ENCODE assay signal across 10 cellular contexts in the genomic region with DNA sequence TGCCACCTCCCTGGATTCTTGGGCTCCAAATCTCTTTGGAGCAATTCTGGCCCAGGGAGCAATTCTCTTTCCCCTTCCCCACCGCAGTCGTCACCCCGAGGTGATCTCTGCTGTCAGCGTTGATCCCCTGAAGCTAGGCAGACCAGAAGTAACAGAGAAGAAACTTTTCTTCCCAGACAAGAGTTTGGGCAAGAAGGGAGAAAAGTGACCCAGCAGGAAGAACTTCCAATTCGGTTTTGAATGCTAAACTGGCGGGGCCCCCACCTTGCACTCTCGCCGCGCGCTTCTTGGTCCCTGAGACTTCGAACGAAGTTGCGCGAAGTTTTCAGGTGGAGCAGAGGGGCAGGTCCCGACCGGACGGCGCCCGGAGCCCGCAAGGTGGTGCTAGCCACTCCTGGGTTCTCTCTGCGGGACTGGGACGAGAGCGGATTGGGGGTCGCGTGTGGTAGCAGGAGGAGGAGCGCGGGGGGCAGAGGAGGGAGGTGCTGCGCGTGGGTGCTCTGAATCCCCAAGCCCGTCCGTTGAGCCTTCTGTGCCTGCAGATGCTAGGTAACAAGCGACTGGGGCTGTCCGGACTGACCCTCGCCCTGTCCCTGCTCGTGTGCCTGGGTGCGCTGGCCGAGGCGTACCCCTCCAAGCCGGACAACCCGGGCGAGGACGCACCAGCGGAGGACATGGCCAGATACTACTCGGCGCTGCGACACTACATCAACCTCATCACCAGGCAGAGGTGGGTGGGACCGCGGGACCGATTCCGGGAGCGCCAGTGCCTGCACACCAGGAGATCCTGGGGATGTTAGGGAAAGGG. TPM values are rescaled to one million over a fixed set of nuclear protein-coding genes. Genes with fewer than 3 reads are reported as not detected.
DNase-seq lines count a peak whose midpoint lies in the region; ATAC-seq and TF ChIP-seq lines count a peak whose summit lies in the region.
"Had no signal": no experiment of that assay in that cellular context is flagged by ENCODE, and none has a peak within 500 bp of the region (broad histone marks: within the 10 kb centered on the region; RNA-seq: fewer than 3 reads in every experiment).

No MANE protein-coding gene starts in this region.

- no peak for ATAC-seq in effector memory CD8-positive, alpha-beta T cell (replicated peaks)
- no peak for ATAC-seq in HG03108 (IDR thresholded peaks at IDR 0.05; ENCODE audit: unreplicated experiment)

- no peak overlapping the region for H2AFZ ChIP-seq in parathyroid adenoma

- DNase-seq in D341Med (ENCODE audit: low spot score) = peak; percentile 30
- DNase-seq in effector memory CD8-positive, alpha-beta T cell = no peak
- no peak for DNase-seq in NCI-H748 (lab: John Stamatoyannopoulos, UW; ENCODE audit: unreplicated experiment)
- no peak for DNase-seq in NCI-H2171 (lab: John Stamatoyannopoulos, UW)
- DNase-seq in nucleus accumbens (lab: John Stamatoyannopoulos, UW) = no peak
- DNase-seq: NCI-H2081 had no signal

- H3K4me1 Mint-ChIP-seq in effector memory CD8-positive, alpha-beta T cell (ENCODE audit: low read depth in 2 of 2) = peaks cover 3 to 9% of the 10 kb centered on the region in 2 donors

- H3K36me3 Mint-ChIP-seq in effector memory CD8-positive, alpha-beta T cell (ENCODE audit: insufficient read depth) = no peaks in the 10 kb centered on the region

- no peaks in the 10 kb centered on the region for H3K9me3 Mint-ChIP-seq in effector memory CD8-positive, alpha-beta T cell

- peak overlapping the region; percentile 35 for H3K4me2 ChIP-seq in parathyroid adenoma (ENCODE audit: low read length)

- H3K36me3 ChIP-seq in HUES64 (ENCODE audit: insufficient read depth, low read length) = no peaks in the 10 kb centered on the region
- no peaks in the 10 kb centered on the region for H3K36me3 ChIP-seq in parathyroid adenoma (ENCODE audit: control insufficient read depth, insufficient read depth, low read length)

- H3K27ac Mint-ChIP-seq in effector memory CD8-positive, alpha-beta T cell = no peak overlapping the region

- H3K27ac ChIP-seq in HUES64 (ENCODE audit: low read depth, low read length) (no peak overlapping the region), parathyroid adenoma (no peak overlapping the region)
- H3K27ac ChIP-seq: HL-60 had no signal

- peak overlapping the region; percentile 39 to 67 for H3K4me3 Mint-ChIP-seq in effector memory CD8-positive, alpha-beta T cell

- H3K9me3 ChIP-seq in HUES64 (ENCODE audit: insufficient read depth, low read depth, low read length) (no peaks in the 10 kb centered on the region), parathyroid adenoma (ENCODE audit: control insufficient read depth, low read length) (no peaks in the 10 kb centered on the region)

- no peak overlapping the region for H3K9ac ChIP-seq in HUES64 (ENCODE audit: low read depth, low read length)
- no peak overlapping the region for H3K9ac ChIP-seq in parathyroid adenoma

- H3K4me1 ChIP-seq in HUES64 (ENCODE audit: insufficient read depth, low read length) (peaks cover 17% of the 10 kb centered on the region), parathyroid adenoma (no peaks in the 10 kb centered on the region)

- no peaks in the 10 kb centered on the region for H3K79me2 ChIP-seq in parathyroid adenoma

- H3K4me3 ChIP-seq in HUES64 (ENCODE audit: low read length) = peak overlapping the region; percentile 52
- H3K4me3 ChIP-seq in parathyroid adenoma (ENCODE audit: low read depth, low read length) = no peak overlapping the region

- 33% methylated on average over 51 of the region's 51 CpGs for WGBS in HUES64

- H3K27me3 Mint-ChIP-seq in effector memory CD8-positive, alpha-beta T cell = peaks cover 46 to 61% of the 10 kb centered on the region in 2 donors

- peaks cover 73% of the 10 kb centered on the region for H3K27me3 ChIP-seq in HUES64 (ENCODE audit: insufficient read depth, low read length)
- H3K27me3 ChIP-seq in parathyroid adenoma (ENCODE audit: control insufficient read depth, insufficient read depth, low read length) = no peaks in the 10 kb centered on the region

- TF ChIP-seq CTCF in parathyroid adenoma (IDR thresholded peaks at IDR 0.05) = no peak

RNA-seq across cellular contexts. Expression of gene NPY, which starts 0.9 kb away (rescaled TPM):
- polyA plus RNA-seq in HUES64 (2013, experiment 1 of 2) = 2.0 TPM
- polyA plus RNA-seq in HUES64 (2013, experiment 2 of 2) = 2.1 TPM
